Comparison of ENCODE assay signal across 15 cellular contexts in the genomic region with DNA sequence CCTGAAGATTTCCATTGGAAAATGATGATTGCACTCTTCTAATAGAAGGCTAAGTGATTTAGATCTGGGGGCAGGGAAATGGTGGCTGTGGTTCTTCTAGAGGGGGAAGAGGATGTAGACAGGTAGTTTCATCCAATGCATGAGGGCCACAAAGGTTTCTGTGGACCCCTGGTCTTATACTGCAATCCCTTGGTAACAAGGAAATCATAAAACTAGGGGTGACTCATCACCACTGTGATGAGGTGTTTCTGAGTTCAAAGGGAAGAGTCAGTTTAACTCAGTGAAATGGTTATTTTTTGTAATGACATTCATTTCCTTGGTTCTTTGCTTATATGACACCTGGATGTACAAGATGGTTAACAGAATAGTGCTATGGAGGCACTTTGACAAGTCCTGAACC. TPM values are rescaled to one million over a fixed set of nuclear protein-coding genes. Genes with fewer than 3 reads are reported as not detected.
DNase-seq lines count a peak whose midpoint lies in the region; TF ChIP-seq lines count a peak whose summit lies in the region.
"Had no signal": no experiment of that assay in that cellular context is flagged by ENCODE, and none has a peak within 500 bp of the region (broad histone marks: within the 10 kb centered on the region; RNA-seq: fewer than 3 reads in every experiment).

No MANE protein-coding gene starts in this region.

- TF ChIP-seq EP300 in ovary (IDR thresholded peaks at IDR 0.05) = no peak

- no peak overlapping the region for H3K27ac ChIP-seq in ovary
- H3K27ac ChIP-seq: SK-N-MC, suprapubic skin had no signal

- DNase-seq in HFFc6 = peak; percentile 65
- peak; percentile 58 for DNase-seq in adipocyte (ENCODE audit: low read depth)
- peak; percentile 46 to 82 for DNase-seq in foreskin fibroblast
- DNase-seq in type B pancreatic cell (ENCODE audit: extremely low spot score, unreplicated experiment) = no peak
- DNase-seq in NOMO-1 treated with DMSO at 0.1 percent for 48 hours (lab: John Stamatoyannopoulos, UW; ENCODE audit: unreplicated experiment) = no peak
- no peak for DNase-seq in activated T-helper 1 cell treated with anti-CD3 and anti-CD28 coated beads, Interleukin-12 subunit alpha, Interleukin-12 subunit beta, Interleukin-2, Interleukin-4 antibody, amounts not matched to agents 30 ng/mL and 10 ng/mL and 1 ng/mL, durations not matched to agents 14 hours and 24 hours and 36 hours (ENCODE audit: low spot score)
- no peak for DNase-seq in ovary
- DNase-seq: activated CD4-positive, alpha-beta T cell treated with anti-CD3 and anti-CD28 coated beads for 36 hours; activated T-cell treated with anti-CD3 and anti-CD28 coated beads, Interleukin-2, amount 50 U/mL, for 4 hours; anterior cingulate cortex; NCI-H1436; NCI-H748 treated with DMSO at 0.1 percent for 48 hours had no signal

- H3K9me3 ChIP-seq in adipocyte (ENCODE audit: control insufficient read depth, low read length) (no peaks in the 10 kb centered on the region), ovary (no peaks in the 10 kb centered on the region)
- H3K9me3 ChIP-seq: suprapubic skin had no signal

- H3K4me3 Mint-ChIP-seq in HFFc6 = peak overlapping the region; percentile 58
- peak overlapping the region; percentile 16 for H3K4me3 Mint-ChIP-seq in type B pancreatic cell
- no peak overlapping the region for H3K4me3 Mint-ChIP-seq in activated T-helper 1 cell treated with anti-CD3 and anti-CD28 coated beads, Interleukin-12 subunit alpha, Interleukin-12 subunit beta, Interleukin-2, Interleukin-4 antibody, amounts not matched to agents 30 ng/mL and 10 ng/mL and 1 ng/mL, durations not matched to agents 14 hours and 24 hours and 36 hours
- H3K4me3 Mint-ChIP-seq: activated CD4-positive, alpha-beta T cell treated with anti-CD3 and anti-CD28 coated beads for 36 hours; activated T-cell treated with anti-CD3 and anti-CD28 coated beads, Interleukin-2, amount 50 U/mL, for 4 hours had no signal

- intact Hi-C loops in activated T-helper 1 cell treated with anti-CD3 and anti-CD28 coated beads, Interleukin-12 subunit alpha, Interleukin-12 subunit beta, Interleukin-2, Interleukin-4 antibody, amounts not matched to agents 30 ng/mL and 10 ng/mL and 1 ng/mL, durations not matched to agents 14 hours and 24 hours and 36 hours (cut with micrococcal nuclease) = no loop called here
- intact Hi-C loops in ovary (cut with DNase I) = no loop called here

- H3K27me3 ChIP-seq in adipocyte (replicated peaks; ENCODE audit: control insufficient read depth, insufficient read depth, low read length) (no peaks in the 10 kb centered on the region), ovary (no peaks in the 10 kb centered on the region)
- H3K27me3 ChIP-seq: suprapubic skin had no signal

- TF ChIP-seq CTCF in HFFc6 (IDR thresholded peaks at IDR 0.05) (no peak), foreskin fibroblast (IDR thresholded peaks at IDR 0.05; ENCODE audit: low read depth, low read length) (no peak), type B pancreatic cell (conservative IDR thresholded peaks at IDR 0.05) (no peak), ovary (IDR thresholded peaks at IDR 0.05) (no peak)

- H3K9ac ChIP-seq in adipocyte (ENCODE audit: low read length) = no peak overlapping the region

- H3K4me1 ChIP-seq in adipocyte (ENCODE audit: control insufficient read depth, insufficient read depth, low read length) = peaks cover 22% of the 10 kb centered on the region
- no peaks in the 10 kb centered on the region for H3K4me1 ChIP-seq in ovary (ENCODE audit: insufficient read depth)
- H3K4me1 ChIP-seq: suprapubic skin had no signal

- H3K4me3 ChIP-seq in adipocyte (ENCODE audit: low read length) (peak overlapping the region; percentile 31), foreskin fibroblast (ENCODE audit: low read depth in 1 of 2, low read length in 2 of 2) (no peak overlapping the region), ovary (no peak overlapping the region)
- H3K4me3 ChIP-seq: SK-N-MC, suprapubic skin had no signal

- H3K36me3 ChIP-seq in adipocyte (ENCODE audit: control insufficient read depth, insufficient read depth, low read length, severe bottlenecking) (no peaks in the 10 kb centered on the region), ovary (no peaks in the 10 kb centered on the region)
- H3K36me3 ChIP-seq: suprapubic skin had no signal

- H3K36me3 Mint-ChIP-seq in HFFc6 (ENCODE audit: low read depth) = peaks cover 9% of the 10 kb centered on the region; the same call in 1 of the 2 replicates
- peaks cover 7% of the 10 kb centered on the region for H3K36me3 Mint-ChIP-seq in type B pancreatic cell
- no peaks in the 10 kb centered on the region for H3K36me3 Mint-ChIP-seq in activated T-helper 1 cell treated with anti-CD3 and anti-CD28 coated beads, Interleukin-12 subunit alpha, Interleukin-12 subunit beta, Interleukin-2, Interleukin-4 antibody, amounts not matched to agents 30 ng/mL and 10 ng/mL and 1 ng/mL, durations not matched to agents 14 hours and 24 hours and 36 hours (ENCODE audit: low read depth)

- H3K9me3 Mint-ChIP-seq in HFFc6 (no peaks in the 10 kb centered on the region), type B pancreatic cell (no peaks in the 10 kb centered on the region)
- H3K9me3 Mint-ChIP-seq in activated T-helper 1 cell treated with anti-CD3 and anti-CD28 coated beads, Interleukin-12 subunit alpha, Interleukin-12 subunit beta, Interleukin-2, Interleukin-4 antibody, amounts not matched to agents 30 ng/mL and 10 ng/mL and 1 ng/mL, durations not matched to agents 14 hours and 24 hours and 36 hours = no peaks in the 10 kb centered on the region
- H3K9me3 Mint-ChIP-seq: activated T-cell treated with anti-CD3 and anti-CD28 coated beads, Interleukin-2, amount 50 U/mL, for 4 hours had no signal

- H3K27me3 Mint-ChIP-seq in HFFc6 (ENCODE audit: insufficient read depth) (peaks cover 5% of the 10 kb centered on the region; the same call in 1 of the 2 replicates), type B pancreatic cell (no peaks in the 10 kb centered on the region)
- no peaks in the 10 kb centered on the region for H3K27me3 Mint-ChIP-seq in activated T-helper 1 cell treated with anti-CD3 and anti-CD28 coated beads, Interleukin-12 subunit alpha, Interleukin-12 subunit beta, Interleukin-2, Interleukin-4 antibody, amounts not matched to agents 30 ng/mL and 10 ng/mL and 1 ng/mL, durations not matched to agents 14 hours and 24 hours and 36 hours (ENCODE audit: insufficient read depth)

- no peak for TF ChIP-seq POLR2A in ovary (IDR thresholded peaks at IDR 0.05)

- H3K27ac Mint-ChIP-seq in HFFc6 (peak overlapping the region; percentile 92), type B pancreatic cell (peak overlapping the region; percentile 77)
- no peak overlapping the region for H3K27ac Mint-ChIP-seq in activated T-helper 1 cell treated with anti-CD3 and anti-CD28 coated beads, Interleukin-12 subunit alpha, Interleukin-12 subunit beta, Interleukin-2, Interleukin-4 antibody, amounts not matched to agents 30 ng/mL and 10 ng/mL and 1 ng/mL, durations not matched to agents 14 hours and 24 hours and 36 hours
- H3K27ac Mint-ChIP-seq: activated CD4-positive, alpha-beta T cell treated with anti-CD3 and anti-CD28 coated beads for 36 hours had no signal

- H3K4me1 Mint-ChIP-seq in HFFc6 (ENCODE audit: low read depth) (peaks cover 92% of the 10 kb centered on the region), type B pancreatic cell (ENCODE audit: unreplicated experiment) (peaks cover 37% of the 10 kb centered on the region)
- no peaks in the 10 kb centered on the region for H3K4me1 Mint-ChIP-seq in activated T-helper 1 cell treated with anti-CD3 and anti-CD28 coated beads, Interleukin-12 subunit alpha, Interleukin-12 subunit beta, Interleukin-2, Interleukin-4 antibody, amounts not matched to agents 30 ng/mL and 10 ng/mL and 1 ng/mL, durations not matched to agents 14 hours and 24 hours and 36 hours (ENCODE audit: low read depth)
- H3K4me1 Mint-ChIP-seq: activated CD4-positive, alpha-beta T cell treated with anti-CD3 and anti-CD28 coated beads for 36 hours had no signal

RNA-seq across cellular contexts. Expression of gene B3GALT5, which starts 20.3 kb away (rescaled TPM):
- total RNA-seq in HFFc6 (2021; fragmentation: NEBNext Ultra II Directional; extraction: Animal tissue kit (Norgen Biotek cat#: 25700)) = under 1 TPM; 0.36 to 0.84 (median 0.68) TPM
- 14.2 and 27.5 TPM in 2 replicates for total RNA-seq in type B pancreatic cell (ENCODE audit: low replicate concordance)
- total RNA-seq in activated T-helper 1 cell treated with anti-CD3 and anti-CD28 coated beads, Interleukin-12 subunit alpha, Interleukin-12 subunit beta, Interleukin-2, Interleukin-4 antibody, amounts not matched to agents 30 ng/mL and 10 ng/mL and 1 ng/mL, durations not matched to agents 14 hours and 24 hours and 36 hours = not detected in 2 replicates
- 1 to 10 TPM in 2 of 7 donors, under 1 TPM in 5; 0.18 to 1.8 (median 0.73) TPM for total RNA-seq in ovary
- polyA plus RNA-seq in ovary = under 1 TPM; 0.12 to 0.23 TPM
- total RNA-seq: activated CD4-positive, alpha-beta T cell treated with anti-CD3 and anti-CD28 coated beads for 36 hours; mononuclear cell had no signal

Comparison
In these comparisons a context has a peak if more than half of its experiments do, and no peak if none do; other contexts are left out.
1. DNase-seq: peak in HFFc6 (single experiment), adipocyte (single experiment) and foreskin fibroblast (2 of 2); none in type B pancreatic cell (single experiment), NOMO-1 treated with DMSO at 0.1 percent for 48 hours (single experiment), activated T-helper 1 cell treated with anti-CD3 and anti-CD28 coated beads, Interleukin-12 subunit alpha, Interleukin-12 subunit beta, Interleukin-2, Interleukin-4 antibody, amounts not matched to agents 30 ng/mL and 10 ng/mL and 1 ng/mL, durations not matched to agents 14 hours and 24 hours and 36 hours (single experiment) and ovary (0 of 5).